14 cellular contexts compared by ENCODE assay signal in genomic region chr14:24816011-24816928, GRCh38.
A peak's percentile ranks its signal among the peaks of the same experiment; 100 is the strongest.
DNase-seq lines count a peak whose midpoint lies in the region; ATAC-seq and TF ChIP-seq lines count a peak whose summit lies in the region.
"Had no signal": no experiment of that assay in that cellular context is flagged by ENCODE, and none has a peak within 500 bp of the region (broad histone marks: within the 10 kb centered on the region; RNA-seq: fewer than 3 reads in every experiment).

No MANE protein-coding gene starts in this region.

- TF ChIP-seq CTCF in adrenal gland (IDR thresholded peaks at IDR 0.05): no peak
- no peak for TF ChIP-seq CTCF in heart left ventricle (IDR thresholded peaks at IDR 0.05)
- no peak for TF ChIP-seq CTCF in A673 (conservative IDR thresholded peaks at IDR 0.05; ENCODE audit: low read depth, low read length)

- POLR2A ChIA-PET in A673 (lab: Charles Lee; ENCODE audit: low non-redundant PET): no interaction called here

- no TSS peak for BruUV-seq in A673 (replicated peaks; lab: Mats Ljungman, UMichigan)

- 57 to 74% (median 66%) methylated on average over 3 to 5 of the region's 5 CpGs for WGBS in adrenal gland, 4 donors
- 32 to 50% (median 37%) methylated on average over 4 to 5 of the region's 5 CpGs for WGBS in heart left ventricle, 4 donors

- H3K36me3 ChIP-seq in adrenal gland (replicated peaks in 1 of 2) (no peaks in the 10 kb centered on the region), heart left ventricle (no peaks in the 10 kb centered on the region), mucosa of rectum (ENCODE audit: control insufficient read depth in 2 of 2, insufficient read depth in 2 of 2, low read length in 2 of 2) (no peaks in the 10 kb centered on the region), A673 (ENCODE audit: insufficient read depth, low read length, poor library complexity, severe bottlenecking) (no peaks in the 10 kb centered on the region)
- H3K36me3 ChIP-seq: ovary, vagina had no signal

- in situ Hi-C loops in Caki2 (cut with HindIII; ENCODE audit: low pct_unique_long_range_greater_than_20kb, low sequenced_read_pairs): no loop called here

- no peaks in the 10 kb centered on the region for H3K4me1 ChIP-seq in adrenal gland (replicated peaks in 1 of 2)
- H3K4me1 ChIP-seq in heart left ventricle: peaks cover 8 to 84% (median 39%) of the 10 kb centered on the region in 12 donors
- peaks cover 39 to 45% of the 10 kb centered on the region in 2 donors for H3K4me1 ChIP-seq in mucosa of rectum (ENCODE audit: control insufficient read depth in 2 of 2, insufficient read depth in 2 of 2, low read length in 2 of 2)
- no peaks in the 10 kb centered on the region for H3K4me1 ChIP-seq in A673 (ENCODE audit: insufficient read depth, low read length, poor library complexity, severe bottlenecking)
- H3K4me1 ChIP-seq: vagina had no signal

- CTCF ChIA-PET in A673 (lab: Charles Lee): no interaction called here

- ATAC-seq in heart left ventricle (peak; percentile 85 to 91 (median 86)), HG03521 (IDR thresholded peaks at IDR 0.05; ENCODE audit: unreplicated experiment) (no peak), GM18907 (IDR thresholded peaks at IDR 0.05; ENCODE audit: unreplicated experiment) (no peak)

- H3K9ac ChIP-seq in mucosa of rectum (ENCODE audit: low read depth in 1 of 2, low read length in 2 of 2): no peak overlapping the region

- intact Hi-C loops in adrenal gland (cut with DNase I): no loop called here
- intact Hi-C loops in heart left ventricle (cut with DNase I): loop anchor here in 7 of 10 donors (2.0 to 10.0 kb wide), 8 partner anchors 66 to 231 kb away; no protein-coding TSS in a partner anchor
- intact Hi-C loops in A673 (cut with micrococcal nuclease; ENCODE audit: unreplicated experiment): no loop called here

- no peaks in the 10 kb centered on the region for H3K27me3 ChIP-seq in adrenal gland
- no peaks in the 10 kb centered on the region for H3K27me3 ChIP-seq in heart left ventricle
- no peaks in the 10 kb centered on the region for H3K27me3 ChIP-seq in mucosa of rectum (ENCODE audit: control insufficient read depth in 2 of 2, insufficient read depth in 2 of 2, low read length in 2 of 2)
- peaks cover 5% of the 10 kb centered on the region for H3K27me3 ChIP-seq in A673 (replicated peaks; ENCODE audit: insufficient read depth, low read depth, low read length, poor library complexity)
- H3K27me3 ChIP-seq: ovary, vagina had no signal

- H3K9me3 ChIP-seq in adrenal gland (replicated peaks in 1 of 3) (no peaks in the 10 kb centered on the region), heart left ventricle (no peaks in the 10 kb centered on the region), mucosa of rectum (ENCODE audit: control insufficient read depth in 2 of 2, low read length in 2 of 2) (no peaks in the 10 kb centered on the region), A673 (ENCODE audit: low read depth, low read length, poor library complexity, severe bottlenecking) (no peaks in the 10 kb centered on the region)
- H3K9me3 ChIP-seq: ovary, vagina had no signal

- H3K4me3 ChIP-seq in adrenal gland (no peak overlapping the region), heart left ventricle (no peak overlapping the region), mucosa of rectum (ENCODE audit: low read length in 2 of 2) (peak overlapping the region in 1 of 2 donors; percentile 32), A673 (ENCODE audit: low read depth, low read length, poor library complexity, severe bottlenecking) (no peak overlapping the region)
- H3K4me3 ChIP-seq: ovary, vagina had no signal

- H3K27ac ChIP-seq in adrenal gland (no peak overlapping the region), heart left ventricle (peak overlapping the region in 11 of 12 donors; percentile 33 to 80 (median 69)), mucosa of rectum (ENCODE audit: low read depth in 2 of 2, low read length in 2 of 2) (peak overlapping the region; percentile 75 to 82), A673 (ENCODE audit: low read depth, low read length, poor library complexity, severe bottlenecking) (no peak overlapping the region)
- H3K27ac ChIP-seq: ovary, vagina had no signal

- TF ChIP-seq POLR2A in adrenal gland (IDR thresholded peaks at IDR 0.05): no peak
- TF ChIP-seq POLR2A in heart left ventricle (IDR thresholded peaks at IDR 0.05): no peak

- DNase-seq in Caki2 (ENCODE audit: low read depth): peak; percentile 88
- peak in 4 of 7 donors; percentile 17 to 51 (median 42) for DNase-seq in adrenal gland
- DNase-seq in heart left ventricle: peak in 4 of 5 donors; percentile 38 to 51 (median 48)
- DNase-seq in A673 (ENCODE audit: low spot score): no peak
- no peak for DNase-seq in UCSD-AML1 (lab: John Stamatoyannopoulos, UW; ENCODE audit: unreplicated experiment)
- DNase-seq: activated CD4-positive, CD25-positive, alpha-beta regulatory T cell; dermis blood vessel endothelial cell; EL; NCI-H2081 treated with DMSO at 0.1 percent for 48 hours; ovary had no signal

Comparison
In these comparisons a context has a peak if more than half of its experiments do, and no peak if none do; other contexts are left out.
1. DNase-seq: peak in Caki2 (single experiment), adrenal gland (4 of 7) and heart left ventricle (4 of 5); none in A673 (single experiment) and UCSD-AML1 (single experiment).
2. H3K27ac ChIP-seq: peak in heart left ventricle (11 of 12) and mucosa of rectum (2 of 2); none in adrenal gland (0 of 5) and A673 (single experiment).
3. ATAC-seq: peak in heart left ventricle (4 of 4); none in HG03521 (single experiment) and GM18907 (single experiment).
4. intact Hi-C loops: an anchor here in heart left ventricle (2.0 to 10.0 kb wide); none called in adrenal gland and A673.